In genomic region chr7:108000875-108001758, GRCh38 we compare ENCODE assay signal across 9 cellular contexts. TPM values are rescaled to one million over a fixed set of nuclear protein-coding genes. Genes with fewer than 3 reads are reported as not detected.
A peak's percentile ranks its signal among the peaks of the same experiment; 100 is the strongest.
DNase-seq lines count a peak whose midpoint lies in the region; TF ChIP-seq lines count a peak whose summit lies in the region.
"Had no signal": no experiment of that assay in that cellular context is flagged by ENCODE, and none has a peak within 500 bp of the region (broad histone marks: within the 10 kb centered on the region; RNA-seq: fewer than 3 reads in every experiment).

No MANE protein-coding gene starts in this region.

- H3K4me3 ChIP-seq in adipocyte (ENCODE audit: low read length) (peak overlapping the region; percentile 94), hepatocyte (peak overlapping the region; percentile 84), sigmoid colon (peak overlapping the region; percentile 64 to 81 (median 76))

- peak overlapping the region; percentile 73 for H3K4me3 Mint-ChIP-seq in T-helper 2 cell treated with Interferon-gamma antibody and Interleukin-4, amounts not matched to agents 5 μg/mL and 100 μg/mL, for 36 hours

- H3K9ac ChIP-seq in adipocyte (ENCODE audit: low read length): peak overlapping the region; percentile 96

- peak overlapping the region; percentile 97 for H3K4me2 ChIP-seq in hepatocyte

- intact Hi-C loops in sigmoid colon (cut with DNase I): loop anchor here (5.0 to 10.0 kb wide), 6 partner anchors 64 to 256 kb away; partner anchors contain the start of genes CBLL1 and DLD

- TF ChIP-seq POLR2A in sigmoid colon (IDR thresholded peaks at IDR 0.05): no peak

- TF ChIP-seq CTCF in hepatocyte (IDR thresholded peaks at IDR 0.05; ENCODE audit: poor library complexity) (peak; percentile 26), sigmoid colon (IDR thresholded peaks at IDR 0.05) (no peak)

- H2AFZ ChIP-seq in hepatocyte: no peak overlapping the region

- H3K36me3 Mint-ChIP-seq in T-helper 2 cell treated with Interferon-gamma antibody and Interleukin-4, amounts not matched to agents 5 μg/mL and 100 μg/mL, for 36 hours (ENCODE audit: low read depth): no peaks in the 10 kb centered on the region

- H3K9me3 Mint-ChIP-seq in T-helper 2 cell treated with Interferon-gamma antibody and Interleukin-4, amounts not matched to agents 5 μg/mL and 100 μg/mL, for 36 hours: no peaks in the 10 kb centered on the region

- H3K4me1 Mint-ChIP-seq in T-helper 2 cell treated with Interferon-gamma antibody and Interleukin-4, amounts not matched to agents 5 μg/mL and 100 μg/mL, for 36 hours (ENCODE audit: low read depth): peaks cover 11% of the 10 kb centered on the region

- no peaks in the 10 kb centered on the region for H4K20me1 ChIP-seq in hepatocyte (ENCODE audit: insufficient read depth, poor library complexity, severe bottlenecking)

- H3K4me1 ChIP-seq in adipocyte (ENCODE audit: control insufficient read depth, insufficient read depth, low read length): peaks cover 50% of the 10 kb centered on the region
- peaks cover 63% of the 10 kb centered on the region for H3K4me1 ChIP-seq in hepatocyte (ENCODE audit: insufficient read depth)
- H3K4me1 ChIP-seq in sigmoid colon: peaks cover 0 to 52% (median 47%) of the 10 kb centered on the region in 4 donors

- peaks cover 52% of the 10 kb centered on the region for H3K79me2 ChIP-seq in hepatocyte

- no peaks in the 10 kb centered on the region for H3K9me2 ChIP-seq in hepatocyte (replicated peaks; ENCODE audit: insufficient read depth)

- H3K36me3 ChIP-seq in adipocyte (ENCODE audit: control insufficient read depth, insufficient read depth, low read length, severe bottlenecking): peaks cover 41% of the 10 kb centered on the region
- H3K36me3 ChIP-seq in hepatocyte (replicated peaks; ENCODE audit: insufficient read depth, low read depth): no peaks in the 10 kb centered on the region
- H3K36me3 ChIP-seq in sigmoid colon: peaks cover 0 to 16% (median 3%) of the 10 kb centered on the region in 4 donors

- TF ChIP-seq EP300 in sigmoid colon (IDR thresholded peaks at IDR 0.05): no peak

- peaks cover 76% of the 10 kb centered on the region for H3K27me3 Mint-ChIP-seq in T-helper 2 cell treated with Interferon-gamma antibody and Interleukin-4, amounts not matched to agents 5 μg/mL and 100 μg/mL, for 36 hours (ENCODE audit: low read depth)

- no peaks in the 10 kb centered on the region for H3K27me3 ChIP-seq in adipocyte (replicated peaks; ENCODE audit: control insufficient read depth, insufficient read depth, low read length)
- H3K27me3 ChIP-seq in hepatocyte: no peaks in the 10 kb centered on the region
- H3K27me3 ChIP-seq in sigmoid colon: no peaks in the 10 kb centered on the region

- no peaks in the 10 kb centered on the region for H3K9me3 ChIP-seq in adipocyte (ENCODE audit: control insufficient read depth, low read length)
- H3K9me3 ChIP-seq in hepatocyte (ENCODE audit: low read depth): no peaks in the 10 kb centered on the region
- H3K9me3 ChIP-seq in sigmoid colon: no peaks in the 10 kb centered on the region

- H3K27ac ChIP-seq in hepatocyte (peak overlapping the region; percentile 95), sigmoid colon (peak overlapping the region; percentile 83 to 87 (median 86))

- peak overlapping the region; percentile 15 for H3K27ac Mint-ChIP-seq in T-helper 2 cell treated with Interferon-gamma antibody and Interleukin-4, amounts not matched to agents 5 μg/mL and 100 μg/mL, for 36 hours

- 7% methylated on average over 37 of the region's 37 CpGs for WGBS in hepatocyte (ENCODE audit: low lambda C conversion rate, missing lambda C conversion rate)
- WGBS in sigmoid colon, 2 donors: 5 to 13% methylated on average over 37 of the region's 37 CpGs

- DNase-seq in T-helper 2 cell treated with Interferon-gamma antibody and Interleukin-4, amounts not matched to agents 5 μg/mL and 100 μg/mL, for 36 hours (ENCODE audit: low spot score): no peak
- DNase-seq in T-helper 2 cell: no peak
- peak; percentile 47 for DNase-seq in adipocyte (ENCODE audit: low read depth)
- DNase-seq in hepatocyte (ENCODE audit: low spot score): peak; percentile 64
- peak; percentile 78 for DNase-seq in sigmoid colon
- DNase-seq in putamen (ENCODE audit: low spot score): no peak
- no peak for DNase-seq in NOMO-1 treated with dmso at 0.1 percent for 144 hours (lab: John Stamatoyannopoulos, UW; ENCODE audit: unreplicated experiment)
- no peak for DNase-seq in AG08395 (ENCODE audit: low spot score)

RNA-seq across cellular contexts. Expression of gene LAMB1, which starts 1.8 kb away (rescaled TPM):
- total RNA-seq in hepatocyte: 323 and 355 TPM in 2 replicates
- polyA plus RNA-seq in hepatocyte: 284 and 329 TPM in 2 replicates
- 100 to 1,000 TPM; 161 to 246 (median 185) TPM for total RNA-seq in sigmoid colon
- polyA plus RNA-seq in sigmoid colon: 100 to 1,000 TPM in 1 of 3 donors, 10 to 100 TPM in 2; 16.9 to 103 (median 22.8) TPM
- total RNA-seq: T-helper 1 cell treated with Interleukin-12 subunit alpha and Interleukin-12 subunit beta and Interleukin-4 antibody, amounts not matched to agents 30 ng/mL and 1 ng/mL, for 36 hours had no signal

Comparison
In these comparisons a context has a peak if more than half of its experiments do, and no peak if none do; other contexts are left out.
1. DNase-seq: peak in adipocyte (single experiment), hepatocyte (single experiment) and sigmoid colon (single experiment); none in T-helper 2 cell treated with Interferon-gamma antibody and Interleukin-4, amounts not matched to agents 5 μg/mL and 100 μg/mL, for 36 hours (single experiment), T-helper 2 cell (0 of 5), putamen (single experiment), NOMO-1 treated with dmso at 0.1 percent for 144 hours (single experiment) and AG08395 (single experiment).
2. Peak in every context shown above with its lines, with median percentiles within 50 percentile points of each other: H3K4me3 ChIP-seq.